In genomic region chr6:20211037-20211940, GRCh38 we compare ENCODE assay signal across 8 cellular contexts. TPM values are rescaled to one million over a fixed set of nuclear protein-coding genes. Genes with fewer than 3 reads are reported as not detected.
DNase-seq lines count a peak whose midpoint lies in the region; ATAC-seq and TF ChIP-seq lines count a peak whose summit lies in the region.

No MANE protein-coding gene starts in this region.

- POLR2A ChIA-PET in activated CD4-positive, alpha-beta T cell treated with anti-CD3 and anti-CD28 coated beads, Interleukin-2, amount 10 ng/mL, durations not matched to agents 7 days and 5 days (lab: Charles Lee), result no interaction called here
- POLR2A ChIA-PET in activated CD8-positive, alpha-beta T cell treated with anti-CD3 and anti-CD28 coated beads for 36 hours (lab: Charles Lee), result interaction anchor here (1.7 kb wide), 1 partner anchor 108 kb away, joined by 5 read pairs; no protein-coding TSS in a partner anchor

- peaks cover 23% of the 10 kb centered on the region for H3K4me1 ChIP-seq in iPS-20b (ENCODE audit: insufficient read depth, low read length)

- H3K9me3 Mint-ChIP-seq in activated CD4-positive, alpha-beta T cell treated with anti-CD3 and anti-CD28 coated beads, Interleukin-2, amount 10 ng/mL, durations not matched to agents 7 days and 5 days, result no peaks in the 10 kb centered on the region
- no peaks in the 10 kb centered on the region for H3K9me3 Mint-ChIP-seq in activated CD8-positive, alpha-beta T cell treated with anti-CD3 and anti-CD28 coated beads for 36 hours
- no peaks in the 10 kb centered on the region for H3K9me3 Mint-ChIP-seq in stimulated activated memory B cell treated with anti-CD40 and anti-IgM and Interleukin-4, amounts not matched to agents 10 μg/mL and 1 μg/mL and 100 μg/mL, for 72 hours

- no peak for ATAC-seq in activated CD8-positive, alpha-beta T cell treated with anti-CD3 and anti-CD28 coated beads for 36 hours
- no peak for ATAC-seq in stimulated activated memory B cell treated with anti-CD40 and anti-IgM and Interleukin-4, amounts not matched to agents 10 μg/mL and 1 μg/mL and 100 μg/mL, for 72 hours

- DNase-seq in activated CD4-positive, alpha-beta T cell treated with anti-CD3 and anti-CD28 coated beads, Interleukin-2, amount 10 ng/mL, durations not matched to agents 7 days and 5 days, result no peak
- no peak for DNase-seq in activated CD4-positive, alpha-beta T cell treated with anti-CD3 and anti-CD28 coated beads for 48 hours
- no peak for DNase-seq in HL-60 (ENCODE audit: low read depth in 1 of 2, low spot score in 1 of 2)
- no peak for DNase-seq in activated CD8-positive, alpha-beta T cell treated with anti-CD3 and anti-CD28 coated beads for 36 hours
- DNase-seq in NCI-H1694 treated with DMSO at 0.1 percent for 48 hours (lab: John Stamatoyannopoulos, UW), result no peak
- DNase-seq in COLO668 (lab: John Stamatoyannopoulos, UW; ENCODE audit: unreplicated experiment), result no peak

- H3K27ac ChIP-seq in HL-60 (replicated peaks), result peak overlapping the region; percentile 80
- H3K27ac ChIP-seq in iPS-20b (ENCODE audit: low read length), result no peak overlapping the region

- intact Hi-C loops in activated CD8-positive, alpha-beta T cell treated with anti-CD3 and anti-CD28 coated beads for 36 hours (cut with micrococcal nuclease), result no loop called here

- CTCF ChIA-PET in activated CD4-positive, alpha-beta T cell treated with anti-CD3 and anti-CD28 coated beads, Interleukin-2, amount 10 ng/mL, durations not matched to agents 7 days and 5 days (lab: Charles Lee), result interaction anchor here (1.8 kb wide), 1 partner anchor 13 kb away, joined by 8 read pairs; no protein-coding TSS in a partner anchor
- CTCF ChIA-PET in activated CD8-positive, alpha-beta T cell treated with anti-CD3 and anti-CD28 coated beads for 36 hours (lab: Charles Lee), result interaction anchor here (1.3 kb wide), 1 partner anchor 120 kb away, joined by 3 read pairs; no protein-coding TSS in a partner anchor

- no peaks in the 10 kb centered on the region for H3K27me3 Mint-ChIP-seq in activated CD4-positive, alpha-beta T cell treated with anti-CD3 and anti-CD28 coated beads, Interleukin-2, amount 10 ng/mL, durations not matched to agents 7 days and 5 days
- peaks cover 3% of the 10 kb centered on the region for H3K27me3 Mint-ChIP-seq in activated CD8-positive, alpha-beta T cell treated with anti-CD3 and anti-CD28 coated beads for 36 hours
- no peaks in the 10 kb centered on the region for H3K27me3 Mint-ChIP-seq in stimulated activated memory B cell treated with anti-CD40 and anti-IgM and Interleukin-4, amounts not matched to agents 10 μg/mL and 1 μg/mL and 100 μg/mL, for 72 hours

- peaks cover 52% of the 10 kb centered on the region for H3K4me1 Mint-ChIP-seq in activated CD4-positive, alpha-beta T cell treated with anti-CD3 and anti-CD28 coated beads, Interleukin-2, amount 10 ng/mL, durations not matched to agents 7 days and 5 days
- peaks cover 55% of the 10 kb centered on the region for H3K4me1 Mint-ChIP-seq in activated CD8-positive, alpha-beta T cell treated with anti-CD3 and anti-CD28 coated beads for 36 hours (ENCODE audit: low read depth)
- H3K4me1 Mint-ChIP-seq in stimulated activated memory B cell treated with anti-CD40 and anti-IgM and Interleukin-4, amounts not matched to agents 10 μg/mL and 1 μg/mL and 100 μg/mL, for 72 hours, result peaks cover 33% of the 10 kb centered on the region

- peaks cover 7% of the 10 kb centered on the region for H3K36me3 Mint-ChIP-seq in activated CD4-positive, alpha-beta T cell treated with anti-CD3 and anti-CD28 coated beads, Interleukin-2, amount 10 ng/mL, durations not matched to agents 7 days and 5 days (ENCODE audit: low read depth)
- H3K36me3 Mint-ChIP-seq in activated CD8-positive, alpha-beta T cell treated with anti-CD3 and anti-CD28 coated beads for 36 hours (ENCODE audit: low read depth), result no peaks in the 10 kb centered on the region
- H3K36me3 Mint-ChIP-seq in stimulated activated memory B cell treated with anti-CD40 and anti-IgM and Interleukin-4, amounts not matched to agents 10 μg/mL and 1 μg/mL and 100 μg/mL, for 72 hours, result no peaks in the 10 kb centered on the region

- no peak for TF ChIP-seq CTCF in HL-60 (IDR thresholded peaks at IDR 0.05; ENCODE audit: insufficient read depth, low read length)
- TF ChIP-seq CTCF in activated CD8-positive, alpha-beta T cell treated with anti-CD3 and anti-CD28 coated beads for 36 hours (IDR thresholded peaks at IDR 0.05), result no peak

- peak overlapping the region; percentile 97 for H3K4me3 Mint-ChIP-seq in activated CD4-positive, alpha-beta T cell treated with anti-CD3 and anti-CD28 coated beads, Interleukin-2, amount 10 ng/mL, durations not matched to agents 7 days and 5 days
- peak overlapping the region; percentile 84 for H3K4me3 Mint-ChIP-seq in activated CD8-positive, alpha-beta T cell treated with anti-CD3 and anti-CD28 coated beads for 36 hours
- peak overlapping the region; percentile 79 for H3K4me3 Mint-ChIP-seq in stimulated activated memory B cell treated with anti-CD40 and anti-IgM and Interleukin-4, amounts not matched to agents 10 μg/mL and 1 μg/mL and 100 μg/mL, for 72 hours

- H3K9me3 ChIP-seq in iPS-20b (ENCODE audit: insufficient read depth, low read depth, low read length), result no peaks in the 10 kb centered on the region

- H3K4me3 ChIP-seq in HL-60 (replicated peaks; ENCODE audit: insufficient read depth, low read length) (peak overlapping the region; percentile 77), iPS-20b (ENCODE audit: low read length) (peak overlapping the region; percentile 85)

- H3K27me3 ChIP-seq in HL-60 (ENCODE audit: insufficient read depth, poor library complexity, severe bottlenecking) (no peaks in the 10 kb centered on the region), iPS-20b (ENCODE audit: insufficient read depth, low read length) (peaks cover 25% of the 10 kb centered on the region)

- H3K27ac Mint-ChIP-seq in activated CD4-positive, alpha-beta T cell treated with anti-CD3 and anti-CD28 coated beads, Interleukin-2, amount 10 ng/mL, durations not matched to agents 7 days and 5 days, result peak overlapping the region; percentile 94
- H3K27ac Mint-ChIP-seq in activated CD8-positive, alpha-beta T cell treated with anti-CD3 and anti-CD28 coated beads for 36 hours, result peak overlapping the region; percentile 85
- peak overlapping the region; percentile 61 for H3K27ac Mint-ChIP-seq in stimulated activated memory B cell treated with anti-CD40 and anti-IgM and Interleukin-4, amounts not matched to agents 10 μg/mL and 1 μg/mL and 100 μg/mL, for 72 hours

- H3K36me3 ChIP-seq in iPS-20b (ENCODE audit: insufficient read depth, low read depth, low read length), result no peaks in the 10 kb centered on the region

- H3K9ac ChIP-seq in iPS-20b (ENCODE audit: low read depth, low read length), result peak overlapping the region; percentile 67; the same call in 1 of the 2 replicates

RNA-seq across cellular contexts. Expression of gene MBOAT1, which starts 1.0 kb away (rescaled TPM):
- 10 to 100 TPM; 30.6 to 33.0 TPM for total RNA-seq in activated CD4-positive, alpha-beta T cell treated with anti-CD3 and anti-CD28 coated beads, Interleukin-2, amount 10 ng/mL, durations not matched to agents 7 days and 5 days
- 1 to 10 TPM; 5.4 to 6.4 TPM for total RNA-seq in activated CD8-positive, alpha-beta T cell treated with anti-CD3 and anti-CD28 coated beads for 36 hours

Comparison
In these comparisons a context has a peak if more than half of its experiments do, and no peak if none do; other contexts are left out.
1. RNA of gene MBOAT1, which starts 1.0 kb away (total RNA-seq): 30.6 to 33.0 TPM in activated CD4-positive, alpha-beta T cell treated with anti-CD3 and anti-CD28 coated beads, Interleukin-2, amount 10 ng/mL, durations not matched to agents 7 days and 5 days; 5.4 to 6.4 TPM in activated CD8-positive, alpha-beta T cell treated with anti-CD3 and anti-CD28 coated beads for 36 hours; every median in the first group is over 4 times any median in the second.
2. Peak in every context shown above with its lines, with median percentiles within 50 percentile points of each other: H3K27ac Mint-ChIP-seq and H3K4me3 Mint-ChIP-seq.